Comparison of ENCODE assay signal across 8 cellular contexts in the genomic region with DNA sequence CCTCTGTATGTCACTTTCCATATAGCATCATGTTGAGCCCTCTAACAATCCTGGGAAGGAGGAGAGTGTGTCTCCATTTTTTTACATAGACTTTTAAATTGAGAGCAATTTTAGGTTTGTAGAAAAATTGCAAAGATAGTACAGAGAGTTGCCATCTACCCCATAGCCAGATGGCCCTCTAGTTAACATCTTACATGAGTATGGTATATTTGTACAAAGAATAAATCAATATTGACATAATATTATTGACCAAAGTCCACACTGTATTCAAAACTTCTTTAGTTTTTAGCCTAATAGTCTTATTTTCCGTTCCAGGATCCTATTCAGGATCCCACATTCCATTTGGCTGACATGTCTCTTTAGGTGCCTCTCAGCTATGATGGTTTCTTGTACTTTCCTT.
"Had no signal": no experiment of that assay in that cellular context is flagged by ENCODE, and none has a peak within 500 bp of the region (broad histone marks: within the 10 kb centered on the region; RNA-seq: fewer than 3 reads in every experiment).

No MANE protein-coding gene starts in this region.

- H3K4me1 ChIP-seq: HAP-1 had no signal

- ATAC-seq: GM23338, HCT116, HepG2 had no signal

- H3K9me3 ChIP-seq: HAP-1 had no signal

- H3K4me3 ChIP-seq: GM23338, HAP-1 had no signal

- DNase-seq: HFFc6, KBM-7 had no signal

- H3K27ac ChIP-seq: HL-60, KMS-11 had no signal

- H3K36me3 ChIP-seq: HAP-1 had no signal
